8 cellular contexts compared by ENCODE assay signal in the genomic region with DNA sequence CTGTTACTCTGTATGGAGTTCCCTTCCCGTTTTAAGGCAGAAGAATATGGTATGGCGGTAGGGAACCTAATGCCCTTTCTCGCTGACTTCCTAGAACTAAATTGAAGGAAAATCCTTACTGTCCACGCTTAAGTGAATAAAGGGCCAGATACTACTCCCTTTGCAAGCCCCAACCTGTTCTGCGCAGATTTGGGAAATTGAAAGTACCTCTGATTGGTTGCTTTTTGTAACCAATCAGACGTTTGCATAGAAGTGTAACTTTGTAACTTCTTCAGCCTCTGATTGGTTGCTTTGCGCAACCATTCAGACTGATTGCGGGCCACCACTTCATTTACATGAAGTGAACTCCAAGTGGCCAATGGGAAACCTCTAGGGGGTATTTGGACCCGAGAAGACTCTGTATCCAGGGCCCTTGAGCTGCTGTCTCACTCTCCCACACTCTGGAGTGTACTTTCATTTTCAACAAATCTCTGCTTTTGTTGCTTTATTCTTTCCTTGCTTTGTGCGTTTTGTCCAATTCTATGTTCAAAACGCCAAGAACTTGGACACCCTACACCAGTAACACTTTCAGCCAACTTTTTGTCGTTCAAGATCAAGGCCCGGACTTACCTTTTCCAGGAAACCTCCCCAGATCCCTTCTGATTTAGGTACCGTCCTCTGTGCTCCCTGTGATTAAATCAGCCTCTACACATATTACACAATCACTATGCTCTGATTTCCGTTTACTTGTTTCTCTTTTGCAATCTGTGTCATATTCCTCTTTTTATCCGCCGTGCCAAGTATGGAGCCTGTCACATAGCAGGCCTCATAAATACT. TPM values are rescaled to one million over a fixed set of nuclear protein-coding genes. Genes with fewer than 3 reads are reported as not detected.
DNase-seq lines count a peak whose midpoint lies in the region; TF ChIP-seq lines count a peak whose summit lies in the region.

No MANE protein-coding gene starts in this region.

- no peaks in the 10 kb centered on the region for H3K27me3 ChIP-seq in testis

- POLR2A ChIA-PET in activated CD4-positive, alpha-beta T cell treated with anti-CD3 and anti-CD28 coated beads, Interleukin-2, amount 10 ng/mL, durations not matched to agents 7 days and 5 days (lab: Charles Lee), result no interaction called here

- 65 to 67% methylated on average over 17 of the region's 17 CpGs for WGBS in testis, 2 donors

- peak overlapping the region; percentile 94 for H3K4me3 Mint-ChIP-seq in activated CD4-positive, alpha-beta T cell treated with anti-CD3 and anti-CD28 coated beads, Interleukin-2, amount 10 ng/mL, durations not matched to agents 7 days and 5 days

- peak overlapping the region; percentile 85 to 98 for H3K4me3 ChIP-seq in testis

- H3K27me3 Mint-ChIP-seq in activated CD4-positive, alpha-beta T cell treated with anti-CD3 and anti-CD28 coated beads, Interleukin-2, amount 10 ng/mL, durations not matched to agents 7 days and 5 days, result peaks cover 4% of the 10 kb centered on the region

- intact Hi-C loops in testis (cut with DNase I; ENCODE audit: low total_unique reads), result no loop called here

- TF ChIP-seq POLR2A in testis (IDR thresholded peaks at IDR 0.05), result no peak

- H3K27ac ChIP-seq in VCaP, result peak overlapping the region; percentile 93; the same call in 1 of the 2 replicates
- H3K27ac ChIP-seq in testis, result peak overlapping the region in 1 of 2 donors; percentile 81

- H3K9me3 ChIP-seq in testis, result no peaks in the 10 kb centered on the region

- H3K36me3 Mint-ChIP-seq in activated CD4-positive, alpha-beta T cell treated with anti-CD3 and anti-CD28 coated beads, Interleukin-2, amount 10 ng/mL, durations not matched to agents 7 days and 5 days (ENCODE audit: low read depth), result peaks cover 18% of the 10 kb centered on the region

- CTCF ChIA-PET in activated CD4-positive, alpha-beta T cell treated with anti-CD3 and anti-CD28 coated beads, Interleukin-2, amount 10 ng/mL, durations not matched to agents 7 days and 5 days (lab: Charles Lee), result interaction anchor here (1.0 to 1.2 kb wide), 3 partner anchors 9 to 23 kb away, joined by 3 read pairs; no protein-coding TSS in a partner anchor

- DNase-seq in activated CD4-positive, alpha-beta T cell treated with anti-CD3 and anti-CD28 coated beads, Interleukin-2, amount 10 ng/mL, durations not matched to agents 7 days and 5 days, result no peak
- no peak for DNase-seq in activated CD4-positive, alpha-beta T cell treated with anti-CD3 and anti-CD28 coated beads, Interleukin-2, amount 50 U/mL, for 4 hours
- DNase-seq in iPS DF 19.7 (ENCODE audit: low read depth, low spot score) (peak; percentile 40), testis (peak; percentile 54), cerebellum (ENCODE audit: low spot score) (no peak), iPS-NIHi7 (ENCODE audit: extremely low spot score) (no peak), NCI-H1092 (lab: John Stamatoyannopoulos, UW) (no peak)

- no peaks in the 10 kb centered on the region for H3K9me3 Mint-ChIP-seq in activated CD4-positive, alpha-beta T cell treated with anti-CD3 and anti-CD28 coated beads, Interleukin-2, amount 10 ng/mL, durations not matched to agents 7 days and 5 days

- TF ChIP-seq CTCF in VCaP (conservative IDR thresholded peaks at IDR 0.05) (no peak), testis (IDR thresholded peaks at IDR 0.05) (no peak)

- peaks cover 45% of the 10 kb centered on the region for H3K4me1 Mint-ChIP-seq in activated CD4-positive, alpha-beta T cell treated with anti-CD3 and anti-CD28 coated beads, Interleukin-2, amount 10 ng/mL, durations not matched to agents 7 days and 5 days

- peaks cover 12% of the 10 kb centered on the region for H3K4me1 ChIP-seq in testis

- no peaks in the 10 kb centered on the region for H3K36me3 ChIP-seq in testis (ENCODE audit: low read depth, missing control alignments)

- peak overlapping the region; percentile 86 for H3K27ac Mint-ChIP-seq in activated CD4-positive, alpha-beta T cell treated with anti-CD3 and anti-CD28 coated beads, Interleukin-2, amount 10 ng/mL, durations not matched to agents 7 days and 5 days

RNA-seq across cellular contexts. Expression of a gene that starts 1.0 kb away (rescaled TPM):
- total RNA-seq in activated CD4-positive, alpha-beta T cell treated with anti-CD3 and anti-CD28 coated beads, Interleukin-2, amount 10 ng/mL, durations not matched to agents 7 days and 5 days, result 10 to 100 TPM; 54.4 to 65.6 TPM
- total RNA-seq in testis (10 to 100 TPM; 42.1 to 47.0 TPM), cerebellum (50.1 TPM)
- polyA plus RNA-seq in testis (ENCODE audit: insufficient read depth, low read depth, low replicate concordance), result 26.6 TPM

RNA-seq across cellular contexts. Expression of a gene that starts 47.4 kb away (rescaled TPM):
- under 1 TPM; 0.07 to 0.19 TPM for total RNA-seq in activated CD4-positive, alpha-beta T cell treated with anti-CD3 and anti-CD28 coated beads, Interleukin-2, amount 10 ng/mL, durations not matched to agents 7 days and 5 days
- total RNA-seq in testis, result 10 to 100 TPM; 57.9 to 65.3 TPM
- polyA plus RNA-seq in testis (ENCODE audit: insufficient read depth, low read depth, low replicate concordance), result 33.6 TPM
- 0.18 TPM for total RNA-seq in cerebellum

RNA-seq across cellular contexts. Expression of a gene that starts 56.1 kb away (rescaled TPM):
- 10 to 100 TPM; 31.3 to 34.1 TPM for total RNA-seq in activated CD4-positive, alpha-beta T cell treated with anti-CD3 and anti-CD28 coated beads, Interleukin-2, amount 10 ng/mL, durations not matched to agents 7 days and 5 days
- total RNA-seq in testis (10 to 100 TPM; 52.0 to 54.3 TPM), cerebellum (74.1 TPM)
- polyA plus RNA-seq in testis (ENCODE audit: insufficient read depth, low read depth, low replicate concordance), result 29.7 TPM

Comparison
In these comparisons a context has a peak if more than half of its experiments do, and no peak if none do; other contexts are left out.
1. DNase-seq: peak in iPS DF 19.7 (single experiment) and testis (single experiment); none in activated CD4-positive, alpha-beta T cell treated with anti-CD3 and anti-CD28 coated beads, Interleukin-2, amount 10 ng/mL, durations not matched to agents 7 days and 5 days (single experiment), activated CD4-positive, alpha-beta T cell treated with anti-CD3 and anti-CD28 coated beads, Interleukin-2, amount 50 U/mL, for 4 hours (0 of 2), cerebellum (single experiment), iPS-NIHi7 (single experiment) and NCI-H1092 (single experiment).
2. RNA of a gene that starts 47.4 kb away (total RNA-seq): 57.9 to 65.3 TPM in testis; 0.07 to 0.19 TPM in activated CD4-positive, alpha-beta T cell treated with anti-CD3 and anti-CD28 coated beads, Interleukin-2, amount 10 ng/mL, durations not matched to agents 7 days and 5 days and 0.18 TPM in cerebellum (single experiment); every median in the first group is over 10 times any median in the second.